8 cellular contexts compared by ENCODE assay signal in the genomic region with DNA sequence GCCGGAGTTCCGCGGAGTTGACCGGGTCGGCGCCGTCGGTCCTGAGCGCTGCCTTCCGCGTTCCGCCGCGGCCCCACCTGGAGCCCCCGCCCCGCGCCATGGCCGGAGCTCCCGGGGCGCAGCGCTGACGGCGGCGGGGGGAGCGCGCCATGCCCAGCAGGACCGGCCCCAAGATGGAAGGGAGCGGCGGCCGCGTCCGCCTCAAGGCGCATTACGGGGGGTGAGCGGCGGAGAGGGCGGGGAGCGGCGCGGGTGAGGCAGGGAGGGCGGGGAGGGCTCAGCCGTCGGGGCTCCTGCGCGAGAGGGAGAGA. TPM values are rescaled to one million over a fixed set of nuclear protein-coding genes. Genes with fewer than 3 reads are reported as not detected.
A peak's percentile ranks its signal among the peaks of the same experiment; 100 is the strongest.
DNase-seq lines count a peak whose midpoint lies in the region; ATAC-seq and TF ChIP-seq lines count a peak whose summit lies in the region.

No MANE protein-coding gene starts in this region.

- intact Hi-C loops in Right ventricle myocardium superior (cut with DNase I) (no loop called here), left colon (cut with DNase I, micrococcal nuclease) (no loop called here), transverse colon (cut with DNase I; ENCODE audit: low total_unique reads) (no loop called here)

- WGBS in transverse colon (ENCODE audit: low coverage in 1 of 2), 2 donors: 0% methylated on average over 6 of the region's 45 CpGs; no CpG with 5 or more reads in 1 of the 2 donors

- TF ChIP-seq CTCF in cardiac muscle cell (IDR thresholded peaks at IDR 0.05; ENCODE audit: low read depth, low read length): no peak
- TF ChIP-seq CTCF in transverse colon (IDR thresholded peaks at IDR 0.05): no peak

- H3K4me1 ChIP-seq in cardiac muscle cell (ENCODE audit: low read depth) (peaks cover 10% of the 10 kb centered on the region), transverse colon (peaks cover 16 to 61% (median 46%) of the 10 kb centered on the region in 4 donors)

- H3K27ac ChIP-seq in cardiac muscle cell (no peak overlapping the region), transverse colon (peak overlapping the region; percentile 67 to 87 (median 82))

- H3K27me3 ChIP-seq in cardiac muscle cell (peaks cover 8% of the 10 kb centered on the region), transverse colon (peaks cover 44% of the 10 kb centered on the region)

- in situ Hi-C loops in transverse colon (cut with MboI; ENCODE audit: low pct_ligation_motif_present in 1 of 4, low pct_unique_long_range_greater_than_20kb in 1 of 4, low sequenced_read_pairs in 3 of 4): no loop called here

- TF ChIP-seq POLR2A in transverse colon (IDR thresholded peaks at IDR 0.05): no peak

- H3K36me3 ChIP-seq in cardiac muscle cell: peaks cover under 1% of the 10 kb centered on the region
- no peaks in the 10 kb centered on the region for H3K36me3 ChIP-seq in transverse colon

- DNase-seq in cardiac muscle cell (ENCODE audit: low read depth in 1 of 2, low spot score in 1 of 2) (no peak), Right ventricle myocardium superior (no peak), activated gamma-delta T cell treated with Interleukin-2 at 50 U/mL for 16 hours (peak; percentile 36), left colon (no peak), transverse colon (no peak)

- TF ChIP-seq EP300 in transverse colon (IDR thresholded peaks at IDR 0.05; ENCODE audit: low read depth): no peak

- ATAC-seq in Right ventricle myocardium superior (ENCODE audit: poor library complexity) (no peak), left colon (peak; percentile 21), GM19397 (IDR thresholded peaks at IDR 0.05; ENCODE audit: unreplicated experiment) (no peak), GM18858 (IDR thresholded peaks at IDR 0.05; ENCODE audit: unreplicated experiment) (no peak), HG03439 (IDR thresholded peaks at IDR 0.05; ENCODE audit: unreplicated experiment) (no peak)

- H3K4me3 ChIP-seq in cardiac muscle cell: peak overlapping the region; percentile 76
- H3K4me3 ChIP-seq in transverse colon: peak overlapping the region; percentile 42 to 78 (median 72)

- H3K9me3 ChIP-seq in cardiac muscle cell (ENCODE audit: low read depth): no peaks in the 10 kb centered on the region
- no peaks in the 10 kb centered on the region for H3K9me3 ChIP-seq in transverse colon

RNA-seq across cellular contexts. Expression of gene PRKCZ, which starts 0.2 kb away (rescaled TPM):
- 46.8 and 50.9 TPM in 2 replicates for total RNA-seq in cardiac muscle cell
- 43.8 and 44.6 TPM in 2 replicates for polyA plus RNA-seq in cardiac muscle cell
- total RNA-seq in Right ventricle myocardium superior: 13.5 TPM
- 10 to 100 TPM; 60.7 to 67.8 TPM for total RNA-seq in left colon
- total RNA-seq in transverse colon: 10 to 100 TPM; 48.6 to 96.7 (median 54.4) TPM

RNA-seq across cellular contexts. Expression of gene GABRD, which starts 31.3 kb away (rescaled TPM):
- total RNA-seq in cardiac muscle cell: not detected in 2 replicates
- not detected in 2 replicates for polyA plus RNA-seq in cardiac muscle cell
- 0.43 TPM for total RNA-seq in Right ventricle myocardium superior
- total RNA-seq in left colon: not detected
- not detected for total RNA-seq in transverse colon

RNA-seq across cellular contexts. Expression of gene CFAP74, which starts 46.9 kb away (rescaled TPM):
- total RNA-seq in cardiac muscle cell: 0.63 and 0.67 TPM in 2 replicates
- polyA plus RNA-seq in cardiac muscle cell: 0.65 and 1.7 TPM in 2 replicates
- total RNA-seq in Right ventricle myocardium superior: not detected
- not detected for total RNA-seq in left colon
- not detected for total RNA-seq in transverse colon
